Comparison of ENCODE assay signal across 1 cellular context in genomic region chr9:14277202-14277601, GRCh38.
TF ChIP-seq lines count a peak whose summit lies in the region.

No MANE protein-coding gene starts in this region.

TF ChIP-seq in A549, 52 proteins besides CTCF, POLR2A, EP300 and RAD21:
- no peak for TF ChIP-seq KDM5A (IDR thresholded peaks at IDR 0.05)
- TF ChIP-seq FOSL2 (IDR thresholded peaks at IDR 0.05): no peak
- TF ChIP-seq FOSL2 (CRISPR knock-in tag; IDR thresholded peaks at IDR 0.05): peak; percentile 31; the same call in 1 of the 2 replicates
- TF ChIP-seq BHLHE40 (IDR thresholded peaks at IDR 0.05; ENCODE audit: low read depth, low read length): peak; percentile 54; the same call in 1 of the 2 replicates
TF ChIP-seq in A549: peak in this region for 2.
